In genomic region chr4:162117051-162117450, GRCh38 we compare ENCODE assay signal across 27 cellular contexts. TPM values are rescaled to one million over a fixed set of nuclear protein-coding genes. Genes with fewer than 3 reads are reported as not detected.
"Had no signal": no experiment of that assay in that cellular context is flagged by ENCODE, and none has a peak within 500 bp of the region (broad histone marks: within the 10 kb centered on the region; RNA-seq: fewer than 3 reads in every experiment).

No MANE protein-coding gene starts in this region.

- H3K36me3 ChIP-seq: breast epithelium, esophagus muscularis mucosa, sigmoid colon, upper lobe of right lung had no signal

- H3K9me3 Mint-ChIP-seq: activated naive CD8-positive, alpha-beta T cell treated with anti-CD3 and anti-CD28 coated beads for 36 hours; activated T-cell treated with anti-CD3 and anti-CD28 coated beads, Interleukin-2, amount 50 U/mL, for 4 hours; nephron; T-helper 1 cell treated with Interleukin-12 subunit alpha and Interleukin-12 subunit beta and Interleukin-4 antibody, amounts not matched to agents 30 μg/mL and 1 μg/mL, for 36 hours had no signal

- H3K27me3 ChIP-seq: breast epithelium, esophagus muscularis mucosa, sigmoid colon, upper lobe of right lung had no signal

- H3K27me3 Mint-ChIP-seq: activated naive CD8-positive, alpha-beta T cell treated with anti-CD3 and anti-CD28 coated beads for 36 hours; central memory CD8-positive, alpha-beta T cell; memory B cell had no signal

- H3K4me1 Mint-ChIP-seq: activated naive CD8-positive, alpha-beta T cell treated with anti-CD3 and anti-CD28 coated beads for 36 hours; central memory CD8-positive, alpha-beta T cell; memory B cell; nephron had no signal

- DNase-seq: activated CD4-positive, alpha-beta T cell treated with anti-CD3 and anti-CD28 coated beads for 4 hours; activated CD4-positive, alpha-beta T cell treated with anti-CD3 and anti-CD28 coated beads, Interleukin-2, amount 50 U/mL, for 48 hours; activated CD4-positive, CD25-positive, alpha-beta regulatory T cell; activated CD8-positive, alpha-beta memory T cell treated with anti-CD3 and anti-CD28 coated beads, Interleukin-2, amount 50 U/mL, for 48 hours; activated naive CD4-positive, alpha-beta T cell treated with Interleukin-2 at 50 U/mL for 16 hours; activated naive CD8-positive, alpha-beta T cell treated with anti-CD3 and anti-CD28 coated beads for 36 hours; activated T-cell treated with anti-CD3 and anti-CD28 coated beads, Interleukin-2, amount 50 U/mL, for 4 hours; hippocampal formation; left cardiac atrium; posterior cingulate gyrus; sigmoid colon; stimulated activated CD4-positive, alpha-beta T cell treated with anti-CD3 and anti-CD28 coated beads, Interleukin-15, amount 100 ng/mL, for 24 hours; stimulated activated CD4-positive, alpha-beta T cell treated with anti-CD3 and anti-CD28 coated beads, Interleukin-4, amount 100 ng/mL, for 1 hour; stimulated activated naive CD4-positive, alpha-beta T cell; T1000; upper lobe of right lung had no signal

- H3K4me1 ChIP-seq: breast epithelium, esophagus muscularis mucosa, sigmoid colon, upper lobe of right lung had no signal

- ATAC-seq: activated T-cell treated with anti-CD3 and anti-CD28 coated beads, Interleukin-2, amount 50 U/mL, for 4 hours; left cardiac atrium; upper lobe of right lung had no signal

- H3K27ac Mint-ChIP-seq: activated naive CD8-positive, alpha-beta T cell treated with anti-CD3 and anti-CD28 coated beads for 36 hours; memory B cell; T-helper 1 cell treated with Interleukin-12 subunit alpha and Interleukin-12 subunit beta and Interleukin-4 antibody, amounts not matched to agents 30 μg/mL and 1 μg/mL, for 36 hours had no signal

- H3K9me3 ChIP-seq: breast epithelium, esophagus muscularis mucosa, sigmoid colon, upper lobe of right lung had no signal

- H3K36me3 Mint-ChIP-seq: activated naive CD8-positive, alpha-beta T cell treated with anti-CD3 and anti-CD28 coated beads for 36 hours; memory B cell had no signal

- H3K27ac ChIP-seq: breast epithelium, coronary artery, esophagus muscularis mucosa, sigmoid colon, upper lobe of right lung had no signal

- H3K4me2 ChIP-seq: smooth muscle cell had no signal

- H3K4me3 Mint-ChIP-seq: activated naive CD8-positive, alpha-beta T cell treated with anti-CD3 and anti-CD28 coated beads for 36 hours; activated T-cell treated with anti-CD3 and anti-CD28 coated beads, Interleukin-2, amount 50 U/mL, for 4 hours; central memory CD8-positive, alpha-beta T cell; memory B cell; nephron; T-helper 1 cell treated with Interleukin-12 subunit alpha and Interleukin-12 subunit beta and Interleukin-4 antibody, amounts not matched to agents 30 μg/mL and 1 μg/mL, for 36 hours had no signal

- H3K4me3 ChIP-seq: breast epithelium, coronary artery, esophagus muscularis mucosa, sigmoid colon, smooth muscle cell, upper lobe of right lung had no signal

RNA-seq across cellular contexts. Expression of gene FSTL5, which starts 46.7 kb away (rescaled TPM):
- total RNA-seq: activated CD8-positive, alpha-beta memory T cell treated with anti-CD3 and anti-CD28 coated beads for 36 hours; activated naive CD8-positive, alpha-beta T cell treated with anti-CD3 and anti-CD28 coated beads for 36 hours; activated T-cell treated with anti-CD3 and anti-CD28 coated beads, Interleukin-2, amount 50 U/mL, for 4 hours; breast epithelium; left cardiac atrium; lower leg skin; omental fat pad had no signal
- polyA plus RNA-seq: smooth muscle cell had no signal
